9 cellular contexts compared by ENCODE assay signal in the genomic region with DNA sequence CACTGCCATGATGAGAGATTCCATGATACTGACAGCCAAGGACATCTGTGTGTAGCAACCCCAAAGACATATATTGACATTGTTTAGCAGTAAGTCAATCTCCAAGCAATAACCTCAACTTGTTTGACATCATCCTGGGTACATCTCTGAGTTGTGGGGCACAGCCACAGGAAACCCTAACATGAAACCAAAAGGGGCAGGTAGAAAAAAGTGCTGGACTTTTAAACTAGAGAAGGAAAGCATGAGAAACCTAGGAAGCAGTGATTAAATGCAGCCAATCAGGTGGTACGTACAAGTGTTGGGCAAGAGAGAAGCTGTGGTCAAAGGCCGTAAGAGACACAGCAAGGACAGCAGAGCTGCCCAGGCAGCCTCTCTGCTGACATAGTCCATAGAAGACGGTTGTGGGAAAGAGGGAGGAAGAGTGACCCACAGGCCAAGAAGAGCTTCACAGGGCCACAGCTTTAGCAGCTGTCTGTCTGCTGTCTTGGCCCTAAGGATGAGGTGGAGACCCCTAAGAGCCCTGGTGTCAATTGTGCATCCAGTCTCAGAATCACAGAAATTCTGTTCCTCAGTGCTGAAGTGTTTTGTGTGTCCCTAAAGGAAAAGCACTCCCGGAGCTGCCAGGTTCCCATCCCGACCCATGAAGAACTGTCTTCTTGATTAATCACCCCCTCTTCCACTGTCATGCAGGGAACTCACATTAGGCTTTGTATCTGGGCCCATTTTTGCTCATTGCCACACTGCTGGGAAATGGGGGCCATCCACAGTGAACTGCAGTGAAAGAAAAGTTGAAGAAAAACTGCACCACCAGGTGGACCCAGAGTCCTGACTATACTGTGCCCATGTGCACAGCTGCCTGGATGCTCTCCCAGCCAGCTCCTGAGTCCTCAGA.
DNase-seq lines count a peak whose midpoint lies in the region; ATAC-seq and TF ChIP-seq lines count a peak whose summit lies in the region.
"Had no signal": no experiment of that assay in that cellular context is flagged by ENCODE, and none has a peak within 500 bp of the region (broad histone marks: within the 10 kb centered on the region; RNA-seq: fewer than 3 reads in every experiment).

No MANE protein-coding gene starts in this region.

- DNase-seq in DMS79 treated with DMSO at 0.1 percent for 48 hours (lab: John Stamatoyannopoulos, UW) (peak; percentile 8), DMS79 (lab: John Stamatoyannopoulos, UW) (no peak), HK-2 (ENCODE audit: unreplicated experiment) (peak; percentile 17), RWPE1 (ENCODE audit: low spot score) (peak; percentile 24), fibroblast of gingiva (ENCODE audit: low read depth) (peak; percentile 66), retina (peak; percentile 30), GM13976 (ENCODE audit: low spot score) (no peak)

- in situ Hi-C loops in GM13976 (cut with MboI; ENCODE audit: low sequenced_read_pairs, unreplicated experiment), result loop anchor here (25.0 kb wide), 1 partner anchor 257 kb away; no protein-coding TSS in a partner anchor

- H3K27ac ChIP-seq in RWPE1, result no peak overlapping the region
- H3K27ac ChIP-seq: skin epidermis had no signal

- TF ChIP-seq CTCF in RWPE1 (conservative IDR thresholded peaks at IDR 0.05; ENCODE audit: low read depth) (peak; percentile 18; the same call in 1 of the 2 replicates), GM13976 (IDR thresholded peaks at IDR 0.05; ENCODE audit: borderline replicate concordance, control extremely low read depth, extremely low read depth, insufficient read depth, missing control alignments) (no peak)

- CTCF ChIA-PET in RWPE1 (lab: Yijun Ruan, JAX), result interaction anchor here (0.5 to 1.4 kb wide), 5 partner anchors 33 to 259 kb away, joined by 3 to 5 read pairs (median 3); no protein-coding TSS in a partner anchor

- ATAC-seq in HG03108 (IDR thresholded peaks at IDR 0.05; ENCODE audit: unreplicated experiment), result no peak

- POLR2A ChIA-PET in RWPE1 (lab: Yijun Ruan, JAX; ENCODE audit: low non-redundant PET), result interaction anchor here (0.6 kb wide), 1 partner anchor 150 kb away, joined by 3 read pairs; no protein-coding TSS in a partner anchor

Comparison
In these comparisons a context has a peak if more than half of its experiments do, and no peak if none do; other contexts are left out.
1. DNase-seq: peak in DMS79 treated with DMSO at 0.1 percent for 48 hours (single experiment), HK-2 (single experiment), RWPE1 (single experiment), fibroblast of gingiva (single experiment) and retina (single experiment); none in DMS79 (single experiment) and GM13976 (single experiment).